In genomic region chr1:224781800-224782199, GRCh38 we compare ENCODE assay signal across 1 cellular context.
TF ChIP-seq lines count a peak whose summit lies in the region.

No MANE protein-coding gene starts in this region.

TF ChIP-seq in HepG2, 621 proteins besides CTCF, POLR2A, EP300 and RAD21 (continued from another document and continues in another):
- TF ChIP-seq HNF1A (IDR thresholded peaks at IDR 0.05; ENCODE audit: low read depth) = no peak
- TF ChIP-seq HNF1A (CRISPR knock-in tag; IDR thresholded peaks at IDR 0.05; ENCODE audit: borderline replicate concordance) = no peak
- peak; percentile 63; the same call in 1 of the 2 replicates for TF ChIP-seq EHMT2 (IDR thresholded peaks at IDR 0.05; ENCODE audit: borderline replicate concordance, low read depth, low read length)
- no peak for TF ChIP-seq USF2 (IDR thresholded peaks at IDR 0.05; ENCODE audit: low read depth, low read length)
- TF ChIP-seq USF2 (CRISPR knock-in tag; IDR thresholded peaks at IDR 0.05; ENCODE audit: borderline replicate concordance) = no peak
- TF ChIP-seq AHR (CRISPR knock-in tag; IDR thresholded peaks at IDR 0.05) = no peak
- TF ChIP-seq POGZ (CRISPR knock-in tag; IDR thresholded peaks at IDR 0.05) = 0 out of 2 replicates have a peak, but pooled peaks have one; percentile 31
- TF ChIP-seq CC2D1A (CRISPR knock-in tag; IDR thresholded peaks at IDR 0.05) = no peak
- peak; percentile 43; the same call in 1 of the 2 replicates for TF ChIP-seq AHDC1 (CRISPR knock-in tag; IDR thresholded peaks at IDR 0.05; ENCODE audit: borderline replicate concordance)
- TF ChIP-seq FOXO4 (CRISPR knock-in tag; conservative IDR thresholded peaks at IDR 0.05) = no peak
- no peak for TF ChIP-seq TAF1 (CRISPR knock-in tag; IDR thresholded peaks at IDR 0.05)
- TF ChIP-seq ZNF335 (CRISPR knock-in tag; IDR thresholded peaks at IDR 0.05) = no peak
- TF ChIP-seq ZNF501 (CRISPR knock-in tag; IDR thresholded peaks at IDR 0.05) = no peak
- TF ChIP-seq ZNF790 (CRISPR knock-in tag; IDR thresholded peaks at IDR 0.05; ENCODE audit: borderline replicate concordance) = no peak
- no peak for TF ChIP-seq ZNF772 (CRISPR knock-in tag; IDR thresholded peaks at IDR 0.05)
- no peak for TF ChIP-seq MAF1 (CRISPR knock-in tag; IDR thresholded peaks at IDR 0.05; ENCODE audit: borderline replicate concordance)
- TF ChIP-seq THYN1 (CRISPR knock-in tag; IDR thresholded peaks at IDR 0.05; ENCODE audit: borderline replicate concordance, low read depth) = no peak
- TF ChIP-seq YY1 (IDR thresholded peaks at IDR 0.05; ENCODE audit: insufficient read depth, insufficient replicate concordance, low read depth, low read length) = peak; percentile 63
- TF ChIP-seq ZNF7 (CRISPR knock-in tag; IDR thresholded peaks at IDR 0.05) = no peak
- no peak for TF ChIP-seq ZFP36 (IDR thresholded peaks at IDR 0.05; ENCODE audit: borderline replicate concordance, low read depth, low read length, partially characterized antibody)
- no peak for TF ChIP-seq ZNF512B (CRISPR knock-in tag; IDR thresholded peaks at IDR 0.05; ENCODE audit: borderline replicate concordance)
- peak; percentile 29; the same call in 1 of the 2 replicates for TF ChIP-seq ELF3 (CRISPR knock-in tag; IDR thresholded peaks at IDR 0.05)
- TF ChIP-seq ZNF256 (CRISPR knock-in tag; conservative IDR thresholded peaks at IDR 0.05) = no peak
- no peak for TF ChIP-seq TFAP4 (IDR thresholded peaks at IDR 0.05; ENCODE audit: borderline replicate concordance, low read depth)
- peak; percentile 57 for TF ChIP-seq HNF4A (CRISPR knock-in tag; IDR thresholded peaks at IDR 0.05)
- 0 out of 2 replicates have a peak, but pooled peaks have one; percentile 19 for TF ChIP-seq PAXIP1 (CRISPR knock-in tag; conservative IDR thresholded peaks at IDR 0.05)
- no peak for TF ChIP-seq TSC22D2 (CRISPR knock-in tag; IDR thresholded peaks at IDR 0.05; ENCODE audit: borderline replicate concordance)
- no peak for TF ChIP-seq THAP11 (CRISPR knock-in tag; IDR thresholded peaks at IDR 0.05)
- no peak for TF ChIP-seq CENPX (CRISPR knock-in tag; IDR thresholded peaks at IDR 0.05)
- peak; percentile 33; the same call in 1 of the 2 replicates for TF ChIP-seq ARID5B (CRISPR knock-in tag; IDR thresholded peaks at IDR 0.05)
